ENCODE assay signal across 16 cellular contexts in the genomic region with DNA sequence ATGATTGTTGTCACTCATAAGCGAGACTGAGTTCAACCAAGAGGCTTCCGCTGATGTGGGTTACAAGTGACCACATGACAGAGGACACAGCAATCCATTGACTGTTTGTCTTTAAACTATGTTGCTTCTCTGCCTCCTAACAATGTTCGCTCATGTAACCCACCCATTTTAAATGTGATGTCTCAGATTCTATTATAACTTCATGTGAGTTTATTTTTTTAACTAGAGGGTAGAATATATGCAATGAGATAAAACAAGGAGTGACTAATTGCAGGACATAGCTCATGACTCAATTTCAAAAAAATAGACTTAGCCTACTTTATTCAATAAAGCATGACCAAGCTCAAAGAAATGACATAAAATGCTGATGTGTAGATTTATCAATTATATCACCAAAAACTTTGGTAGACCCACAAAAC.
DNase-seq lines count a peak whose midpoint lies in the region; ATAC-seq, FAIRE-seq and TF ChIP-seq lines count a peak whose summit lies in the region.
"Had no signal": no experiment of that assay in that cellular context is flagged by ENCODE, and none has a peak within 500 bp of the region (broad histone marks: within the 10 kb centered on the region; RNA-seq: fewer than 3 reads in every experiment).

No MANE protein-coding gene starts in this region.

- BruUV-seq in mammary epithelial cell (replicated peaks; lab: Mats Ljungman, UMichigan): no TSS peak

- intact Hi-C loops in mammary epithelial cell (cut with micrococcal nuclease) (no loop called here), breast epithelium (cut with DNase I; ENCODE audit: low total_unique reads) (no loop called here), mucosa of descending colon (cut with DNase I, micrococcal nuclease) (no loop called here)

- H3K79me2 ChIP-seq in mammary epithelial cell (ENCODE audit: insufficient read depth, low read length): no peaks in the 10 kb centered on the region
- H3K79me2 ChIP-seq in astrocyte (ENCODE audit: insufficient read depth, low read length): no peaks in the 10 kb centered on the region

- H3K9me3 Mint-ChIP-seq in astrocyte (ENCODE audit: unreplicated experiment): no peaks in the 10 kb centered on the region
- H3K9me3 Mint-ChIP-seq: nephron progenitor cell had no signal

- H3K36me3 ChIP-seq in mammary epithelial cell (ENCODE audit: insufficient read depth, low read length) (no peaks in the 10 kb centered on the region), breast epithelium (no peaks in the 10 kb centered on the region), astrocyte (ENCODE audit: insufficient read depth, low read length) (no peaks in the 10 kb centered on the region), mucosa of descending colon (ENCODE audit: low read depth) (no peaks in the 10 kb centered on the region)

- H3K4me1 ChIP-seq in mammary epithelial cell (ENCODE audit: insufficient read depth, low read length) (no peaks in the 10 kb centered on the region), breast epithelium (no peaks in the 10 kb centered on the region), astrocyte (ENCODE audit: insufficient read depth, low read length) (peaks cover 19% of the 10 kb centered on the region), mucosa of descending colon (ENCODE audit: low read depth) (no peaks in the 10 kb centered on the region)

- H3K27me3 ChIP-seq in mammary epithelial cell (ENCODE audit: insufficient read depth, low read length) (no peaks in the 10 kb centered on the region), breast epithelium (no peaks in the 10 kb centered on the region), astrocyte (ENCODE audit: insufficient read depth, low read length) (no peaks in the 10 kb centered on the region)

- FAIRE-seq in astrocyte (lab: Jason Lieb, UNC): peak; percentile 9
- FAIRE-seq: GM18507 had no signal

- H3K9ac ChIP-seq in mammary epithelial cell (ENCODE audit: insufficient read depth, low read length) (no peak overlapping the region), astrocyte (ENCODE audit: low read length) (peak overlapping the region; percentile 41)

- H2AFZ ChIP-seq in mammary epithelial cell (ENCODE audit: low read depth, low read length) (no peak overlapping the region), astrocyte (ENCODE audit: low read depth, low read length) (peak overlapping the region; percentile 47)

- ATAC-seq in GM21717 (IDR thresholded peaks at IDR 0.05; ENCODE audit: unreplicated experiment) (no peak), HG02571 (IDR thresholded peaks at IDR 0.05; ENCODE audit: unreplicated experiment) (no peak), mucosa of descending colon (no peak)
- ATAC-seq: Right ventricle myocardium inferior had no signal

- in situ Hi-C loops in mammary epithelial cell (cut with MboI; ENCODE audit: low sequenced_read_pairs in 2 of 2): no loop called here

- peaks cover 9% of the 10 kb centered on the region for H3K4me1 Mint-ChIP-seq in astrocyte (ENCODE audit: low read depth, unreplicated experiment)

- peak; percentile 37 for DNase-seq in mammary epithelial cell
- DNase-seq in breast epithelium (ENCODE audit: low spot score in 2 of 2): no peak
- peak; percentile 76 for DNase-seq in astrocyte (ENCODE audit: low read depth)
- DNase-seq in globus pallidus (ENCODE audit: low spot score): peak; percentile 69
- DNase-seq in NCI-H2081 (lab: John Stamatoyannopoulos, UW): no peak
- DNase-seq in mucosa of descending colon: no peak
- DNase-seq: activated CD4-positive, alpha-beta T cell treated with anti-CD3 and anti-CD28 coated beads, Interleukin-2, amount 50 U/mL, for 48 hours; NCI-H187 treated with DMSO at 0.1 percent for 48 hours; NCI-H526; nephron progenitor cell; stimulated activated naive CD4-positive, alpha-beta T cell had no signal

- peaks cover 15% of the 10 kb centered on the region for H3K27me3 Mint-ChIP-seq in astrocyte (ENCODE audit: low read depth, unreplicated experiment)

- TF ChIP-seq CTCF in mammary epithelial cell (conservative IDR thresholded peaks at IDR 0.05 in 1 of 2, IDR thresholded peaks at IDR 0.05 in 1 of 2; ENCODE audit: extremely low read depth in 1 of 2, insufficient read depth in 1 of 2, low read depth in 1 of 2, low read length in 2 of 2) (no peak), breast epithelium (IDR thresholded peaks at IDR 0.05) (no peak), astrocyte (IDR thresholded peaks at IDR 0.05; ENCODE audit: insufficient read depth, low read depth, low read length) (no peak), mucosa of descending colon (IDR thresholded peaks at IDR 0.05) (no peak)

- WGBS in mammary epithelial cell (ENCODE audit: low coverage, missing lambda C conversion rate): 97% methylated on average over 3 of the region's 3 CpGs

- H4K20me1 ChIP-seq in mammary epithelial cell (ENCODE audit: insufficient read depth, low read length) (no peaks in the 10 kb centered on the region), astrocyte (ENCODE audit: insufficient read depth, low read length) (no peaks in the 10 kb centered on the region)

- H3K27ac ChIP-seq in mammary epithelial cell (ENCODE audit: insufficient read depth, low read depth, low read length): no peak overlapping the region
- H3K27ac ChIP-seq in breast epithelium: no peak overlapping the region
- H3K27ac ChIP-seq in astrocyte (ENCODE audit: low read depth, low read length): peak overlapping the region; percentile 81
- H3K27ac ChIP-seq: 22Rv1 had no signal

- H3K4me3 Mint-ChIP-seq in astrocyte (ENCODE audit: unreplicated experiment): no peak overlapping the region
- H3K4me3 Mint-ChIP-seq: nephron progenitor cell had no signal

- H3K4me2 ChIP-seq in mammary epithelial cell (ENCODE audit: insufficient read depth, low read depth, low read length) (no peak overlapping the region), astrocyte (ENCODE audit: low read length) (peak overlapping the region; percentile 57)

- dilution Hi-C loops in mammary epithelial cell (cut with HindIII; ENCODE audit: low sequenced_read_pairs): no loop called here

- TF ChIP-seq POLR2A in breast epithelium (IDR thresholded peaks at IDR 0.05): no peak

- H3K9me3 ChIP-seq in mammary epithelial cell (replicated peaks; ENCODE audit: insufficient read depth, low read length) (no peaks in the 10 kb centered on the region), breast epithelium (no peaks in the 10 kb centered on the region), astrocyte (ENCODE audit: insufficient read depth, low read depth, low read length) (no peaks in the 10 kb centered on the region), mucosa of descending colon (no peaks in the 10 kb centered on the region)

- H3K4me3 ChIP-seq in mammary epithelial cell (replicated peaks in 1 of 3; ENCODE audit: insufficient read depth in 1 of 3, low read depth in 2 of 3, low read length in 3 of 3) (no peak overlapping the region), breast epithelium (no peak overlapping the region), astrocyte (ENCODE audit: insufficient read depth, low read depth, low read length) (no peak overlapping the region), mucosa of descending colon (no peak overlapping the region)

- H3K27ac Mint-ChIP-seq in astrocyte (ENCODE audit: unreplicated experiment): no peak overlapping the region
- H3K27ac Mint-ChIP-seq: nephron progenitor cell had no signal

- CTCF ChIA-PET in mammary epithelial cell (lab: Charles Lee; ENCODE audit: low non-redundant PET): interaction anchor here (0.7 kb wide), 1 partner anchor 1101 kb away, joined by 3 read pairs; no protein-coding TSS in a partner anchor

- H3K36me3 Mint-ChIP-seq in astrocyte (ENCODE audit: low read depth, unreplicated experiment): no peaks in the 10 kb centered on the region

Comparison
In these comparisons a context has a peak if more than half of its experiments do, and no peak if none do; other contexts are left out.
1. DNase-seq: peak in mammary epithelial cell (single experiment), astrocyte (single experiment) and globus pallidus (single experiment); none in breast epithelium (0 of 2), NCI-H2081 (0 of 2) and mucosa of descending colon (0 of 3).